In genomic region chrX:150773634-150774033, GRCh38 we compare ENCODE assay signal across 22 cellular contexts.
"Had no signal": no experiment of that assay in that cellular context is flagged by ENCODE, and none has a peak within 500 bp of the region (broad histone marks: within the 10 kb centered on the region; RNA-seq: fewer than 3 reads in every experiment).

No MANE protein-coding gene starts in this region.

- H3K27me3 ChIP-seq: ovary, right atrium auricular region, sigmoid colon, spleen, suprapubic skin, tibial artery, upper lobe of right lung had no signal

- H3K9me3 Mint-ChIP-seq: memory B cell; natural killer cell treated with Interleukin-12 subunit alpha and Interleukin-12 subunit beta and Interleukin-15 and Interleukin-18, amount 100 ng/mL, for 72 hours; stimulated activated effector memory CD8-positive, alpha-beta T cell treated with anti-CD3 and anti-CD28 coated beads, Interleukin-12 subunit alpha, Interleukin-12 subunit beta, amount 100 ng/mL, for 72 hours; stimulated activated naive CD8-positive, alpha-beta T cell treated with anti-CD3 and anti-CD28 coated beads, Interleukin-15, Interleukin-2, amounts not matched to agents 100 ng/mL and 50 ng/mL, for 24 hours had no signal

- H3K27me3 Mint-ChIP-seq: memory B cell; naive thymus-derived CD4-positive, alpha-beta T cell; natural killer cell treated with Interleukin-12 subunit alpha and Interleukin-12 subunit beta and Interleukin-15 and Interleukin-18, amount 100 ng/mL, for 72 hours; progenitor cell of endocrine pancreas; stimulated activated naive CD8-positive, alpha-beta T cell treated with anti-CD3 and anti-CD28 coated beads, Interleukin-15, Interleukin-2, amounts not matched to agents 100 ng/mL and 50 ng/mL, for 24 hours had no signal

- H3K27ac Mint-ChIP-seq: memory B cell; naive thymus-derived CD4-positive, alpha-beta T cell; natural killer cell treated with Interleukin-12 subunit alpha and Interleukin-12 subunit beta and Interleukin-15 and Interleukin-18, amount 100 ng/mL, for 72 hours; progenitor cell of endocrine pancreas; stimulated activated effector memory CD8-positive, alpha-beta T cell treated with anti-CD3 and anti-CD28 coated beads, Interleukin-12 subunit alpha, Interleukin-12 subunit beta, amount 100 ng/mL, for 72 hours; stimulated activated naive CD8-positive, alpha-beta T cell treated with anti-CD3 and anti-CD28 coated beads, Interleukin-15, Interleukin-2, amounts not matched to agents 100 ng/mL and 50 ng/mL, for 24 hours had no signal

- H3K9me3 ChIP-seq: mucosa of descending colon, ovary, right atrium auricular region, sigmoid colon, spleen, suprapubic skin, thoracic aorta, tibial artery, upper lobe of right lung had no signal

- H3K4me3 ChIP-seq: lung, mucosa of descending colon, ovary, right atrium auricular region, sigmoid colon, spleen, suprapubic skin, thoracic aorta, tibial artery, upper lobe of right lung had no signal

- H3K36me3 Mint-ChIP-seq: natural killer cell treated with Interleukin-12 subunit alpha and Interleukin-12 subunit beta and Interleukin-15 and Interleukin-18, amount 100 ng/mL, for 72 hours had no signal

- H3K27ac ChIP-seq: ovary, right atrium auricular region, sigmoid colon, suprapubic skin, thoracic aorta, tibial artery, upper lobe of right lung had no signal

- H3K4me1 ChIP-seq: right atrium auricular region, sigmoid colon, upper lobe of right lung had no signal

- DNase-seq: islet precursor cell; midbrain; mucosa of descending colon; naive thymus-derived CD4-positive, alpha-beta T cell; ovary; sigmoid colon; small intestine; spleen; stimulated activated CD4-positive, alpha-beta T cell treated with anti-CD3 and anti-CD28 coated beads, Interleukin-4, amount 100 ng/mL, for 24 hours; stimulated activated naive CD4-positive, alpha-beta T cell; tibial artery; trophoblast cell; upper lobe of right lung had no signal

- ATAC-seq: mucosa of descending colon; naive thymus-derived CD4-positive, alpha-beta T cell; natural killer cell treated with Interleukin-12 subunit alpha and Interleukin-12 subunit beta and Interleukin-15 and Interleukin-18, amount 100 ng/mL, for 72 hours; stimulated activated effector memory CD8-positive, alpha-beta T cell treated with anti-CD3 and anti-CD28 coated beads, Interleukin-12 subunit alpha, Interleukin-12 subunit beta, amount 100 ng/mL, for 72 hours; upper lobe of right lung had no signal

- H3K4me3 Mint-ChIP-seq: memory B cell; naive thymus-derived CD4-positive, alpha-beta T cell; natural killer cell treated with Interleukin-12 subunit alpha and Interleukin-12 subunit beta and Interleukin-15 and Interleukin-18, amount 100 ng/mL, for 72 hours; stimulated activated effector memory CD8-positive, alpha-beta T cell treated with anti-CD3 and anti-CD28 coated beads, Interleukin-12 subunit alpha, Interleukin-12 subunit beta, amount 100 ng/mL, for 72 hours; stimulated activated naive CD8-positive, alpha-beta T cell treated with anti-CD3 and anti-CD28 coated beads, Interleukin-15, Interleukin-2, amounts not matched to agents 100 ng/mL and 50 ng/mL, for 24 hours had no signal
